1 cellular context compared by ENCODE assay signal in genomic region chr10:114526497-114527238, GRCh38.
TF ChIP-seq lines count a peak whose summit lies in the region.

No MANE protein-coding gene starts in this region.

TF ChIP-seq in HepG2, 621 proteins besides CTCF, POLR2A, EP300 and RAD21 (continued from another document and continues in another):
- TF ChIP-seq ZNF414 (CRISPR knock-in tag; IDR thresholded peaks at IDR 0.05) = 0 out of 2 replicates have a peak, but pooled peaks have one; percentile 17
- TF ChIP-seq ZNF3 (CRISPR knock-in tag; IDR thresholded peaks at IDR 0.05) = no peak
- TF ChIP-seq TFDP1 (CRISPR knock-in tag; IDR thresholded peaks at IDR 0.05; ENCODE audit: borderline replicate concordance) = peak; percentile 76; the same call in 1 of the 2 replicates
- 0 out of 2 replicates have a peak, but pooled peaks have one; percentile 71 for TF ChIP-seq SIN3A (IDR thresholded peaks at IDR 0.05; ENCODE audit: borderline replicate concordance, low read depth, low read length)
- no peak for TF ChIP-seq ZNF326 (CRISPR knock-in tag; IDR thresholded peaks at IDR 0.05; ENCODE audit: borderline replicate concordance)
- TF ChIP-seq ZNF441 (CRISPR knock-in tag; IDR thresholded peaks at IDR 0.05; ENCODE audit: borderline replicate concordance) = no peak; the same call in 1 of the 2 replicates
- TF ChIP-seq ZSCAN29 (CRISPR knock-in tag; conservative IDR thresholded peaks at IDR 0.05) = peak; percentile 67; the same call in 1 of the 2 replicates
- TF ChIP-seq RFX3 (CRISPR knock-in tag; IDR thresholded peaks at IDR 0.05) = no peak
- no peak for TF ChIP-seq ZNF275 (CRISPR knock-in tag; IDR thresholded peaks at IDR 0.05; ENCODE audit: borderline replicate concordance)
- peak; percentile 91 for TF ChIP-seq HNF4A (CRISPR knock-in tag; IDR thresholded peaks at IDR 0.05)
- TF ChIP-seq ZBTB2 (CRISPR knock-in tag; IDR thresholded peaks at IDR 0.05; ENCODE audit: low read depth) = no peak; the same call in 1 of the 2 replicates
- TF ChIP-seq HOXA7 (CRISPR knock-in tag; IDR thresholded peaks at IDR 0.05) = no peak
- TF ChIP-seq ZNF782 (CRISPR knock-in tag; IDR thresholded peaks at IDR 0.05; ENCODE audit: borderline replicate concordance) = 0 out of 2 replicates have a peak, but pooled peaks have one; percentile 88
- no peak for TF ChIP-seq PTBP1 (IDR thresholded peaks at IDR 0.05; ENCODE audit: low read depth, low read length, poor library complexity, severe bottlenecking)
- no peak for TF ChIP-seq SOX6 (IDR thresholded peaks at IDR 0.05)
- peak; percentile 81 for TF ChIP-seq SOX6 (CRISPR knock-in tag; IDR thresholded peaks at IDR 0.05)
- TF ChIP-seq AGO2 (optimal IDR thresholded peaks at IDR 0.05; ENCODE audit: low read depth, low read length) = no peak
- peak; percentile 71; the same call in 1 of the 2 replicates for TF ChIP-seq ZFP90 (CRISPR knock-in tag; IDR thresholded peaks at IDR 0.05; ENCODE audit: borderline replicate concordance)
- peak; percentile 79 for TF ChIP-seq ZFX (CRISPR knock-in tag; IDR thresholded peaks at IDR 0.05; ENCODE audit: low read depth)
- no peak for TF ChIP-seq SIX1 (CRISPR knock-in tag; IDR thresholded peaks at IDR 0.05; ENCODE audit: borderline replicate concordance)
- no peak for TF ChIP-seq SRSF4 (IDR thresholded peaks at IDR 0.05; ENCODE audit: low read depth, low read length, poor library complexity, severe bottlenecking)
- no peak for TF ChIP-seq ZNF549 (CRISPR knock-in tag; IDR thresholded peaks at IDR 0.05)
- peak in 1 of 2 experiments; percentile 23; a peak in 1 of 4 replicates for TF ChIP-seq ATF4 (CRISPR knock-in tag; IDR thresholded peaks at IDR 0.05)
- TF ChIP-seq ZSCAN22 (CRISPR knock-in tag; IDR thresholded peaks at IDR 0.05) = no peak
- TF ChIP-seq ZNF335 (CRISPR knock-in tag; IDR thresholded peaks at IDR 0.05) = peak; percentile 45; the same call in 1 of the 2 replicates
- TF ChIP-seq ZNF687 (CRISPR knock-in tag; IDR thresholded peaks at IDR 0.05) = peak; percentile 99
- 0 out of 2 replicates have a peak, but pooled peaks have one; percentile 35 for TF ChIP-seq AKAP8 (CRISPR knock-in tag; IDR thresholded peaks at IDR 0.05)
- TF ChIP-seq FUBP1 (CRISPR knock-in tag; IDR thresholded peaks at IDR 0.05; ENCODE audit: borderline replicate concordance) = no peak
- peak; percentile 41 for TF ChIP-seq ZNF362 (CRISPR knock-in tag; IDR thresholded peaks at IDR 0.05; ENCODE audit: borderline replicate concordance)
- TF ChIP-seq MTF1 (CRISPR knock-in tag; IDR thresholded peaks at IDR 0.05) = no peak
- TF ChIP-seq BHLHE40 (IDR thresholded peaks at IDR 0.05; ENCODE audit: low read length) = peak; percentile 88
- no peak; the same call in none of the 2 replicates for TF ChIP-seq ZIK1 (CRISPR knock-in tag; IDR thresholded peaks at IDR 0.05; ENCODE audit: borderline replicate concordance, low read depth)
- no peak for TF ChIP-seq ZFP41 (CRISPR knock-in tag; IDR thresholded peaks at IDR 0.05; ENCODE audit: borderline replicate concordance)
- TF ChIP-seq ETS1 (CRISPR knock-in tag; IDR thresholded peaks at IDR 0.05) = no peak
- TF ChIP-seq ZHX2 (IDR thresholded peaks at IDR 0.05; ENCODE audit: low read depth) = no peak; the same call in 1 of the 2 replicates
- TF ChIP-seq ZHX2 (CRISPR knock-in tag; IDR thresholded peaks at IDR 0.05; ENCODE audit: borderline replicate concordance) = 0 out of 2 replicates have a peak, but pooled peaks have one; percentile 56
- TF ChIP-seq ZNF790 (CRISPR knock-in tag; IDR thresholded peaks at IDR 0.05; ENCODE audit: borderline replicate concordance) = peak; percentile 80; the same call in 1 of the 2 replicates
- no peak for TF ChIP-seq CENPX (CRISPR knock-in tag; IDR thresholded peaks at IDR 0.05)
